ENCODE assay signal across 19 cellular contexts in genomic region chr12:6478406-6478805, GRCh38. TPM values are rescaled to one million over a fixed set of nuclear protein-coding genes. Genes with fewer than 3 reads are reported as not detected.
DNase-seq lines count a peak whose midpoint lies in the region; ATAC-seq and TF ChIP-seq lines count a peak whose summit lies in the region.
"Had no signal": no experiment of that assay in that cellular context is flagged by ENCODE, and none has a peak within 500 bp of the region (broad histone marks: within the 10 kb centered on the region; RNA-seq: fewer than 3 reads in every experiment).

No MANE protein-coding gene starts in this region.

- H3K27ac Mint-ChIP-seq in HFFc6, result no peak overlapping the region
- H3K27ac Mint-ChIP-seq: CD8-positive, alpha-beta memory T cell; H9 had no signal

- POLR2A ChIA-PET in BJ (lab: Charles Lee), result no interaction called here
- POLR2A ChIA-PET in A673 (lab: Charles Lee; ENCODE audit: low non-redundant PET), result no interaction called here

- TF ChIP-seq POLR2A in upper lobe of left lung (IDR thresholded peaks at IDR 0.05), result no peak

- H3K4me1 Mint-ChIP-seq in HFFc6 (ENCODE audit: low read depth), result peaks cover 26% of the 10 kb centered on the region
- H3K4me1 Mint-ChIP-seq: CD8-positive, alpha-beta memory T cell had no signal

- peak overlapping the region; percentile 51; the same call in 1 of the 2 replicates for H3K4me3 Mint-ChIP-seq in HFFc6
- H3K4me3 Mint-ChIP-seq: CD8-positive, alpha-beta memory T cell; H9 had no signal

- TF ChIP-seq CTCF in BJ (IDR thresholded peaks at IDR 0.05; ENCODE audit: insufficient read depth, low read depth, low read length), result no peak
- no peak for TF ChIP-seq CTCF in HFFc6 (IDR thresholded peaks at IDR 0.05)
- TF ChIP-seq CTCF in foreskin fibroblast (IDR thresholded peaks at IDR 0.05; ENCODE audit: low read depth, low read length), result no peak
- no peak for TF ChIP-seq CTCF in upper lobe of left lung (IDR thresholded peaks at IDR 0.05)
- TF ChIP-seq CTCF in A673 (conservative IDR thresholded peaks at IDR 0.05; ENCODE audit: low read depth, low read length), result no peak

- no peaks in the 10 kb centered on the region for H3K9me3 ChIP-seq in upper lobe of left lung
- H3K9me3 ChIP-seq in A673 (ENCODE audit: low read depth, low read length, poor library complexity, severe bottlenecking), result no peaks in the 10 kb centered on the region
- H3K9me3 ChIP-seq: Peyer's patch had no signal

- WGBS in upper lobe of left lung, 2 donors, result 88 to 93% methylated on average over 6 to 12 of the region's 20 CpGs

- CTCF ChIA-PET in BJ (lab: Yijun Ruan, JAX) (interaction anchor here (1.1 to 1.5 kb wide), 3 partner anchors 11 to 59 kb away, joined by 3 read pairs; no protein-coding TSS in a partner anchor), A673 (lab: Charles Lee) (no interaction called here)

- no peaks in the 10 kb centered on the region for H3K4me1 ChIP-seq in upper lobe of left lung
- no peaks in the 10 kb centered on the region for H3K4me1 ChIP-seq in A673 (ENCODE audit: insufficient read depth, low read length, poor library complexity, severe bottlenecking)
- H3K4me1 ChIP-seq: Peyer's patch had no signal

- H3K36me3 ChIP-seq in BJ (ENCODE audit: control insufficient read depth, insufficient read depth, low read length) (no peaks in the 10 kb centered on the region), upper lobe of left lung (no peaks in the 10 kb centered on the region), A673 (ENCODE audit: insufficient read depth, low read length, poor library complexity, severe bottlenecking) (no peaks in the 10 kb centered on the region)
- H3K36me3 ChIP-seq: BLaER1 treated with 17β-estradiol and CSF1 and Interleukin-3, amounts not matched to agents 10 nM and 100 nM; Peyer's patch had no signal

- no peak overlapping the region for H3K4me3 ChIP-seq in BJ (ENCODE audit: low read depth, low read length)
- no peak overlapping the region for H3K4me3 ChIP-seq in foreskin fibroblast (ENCODE audit: low read depth in 1 of 2, low read length in 2 of 2)
- no peak overlapping the region for H3K4me3 ChIP-seq in upper lobe of left lung
- H3K4me3 ChIP-seq in A673 (ENCODE audit: low read depth, low read length, poor library complexity, severe bottlenecking), result no peak overlapping the region
- H3K4me3 ChIP-seq: BLaER1 treated with 17β-estradiol and CSF1 and Interleukin-3, amounts not matched to agents 10 nM and 100 nM; Peyer's patch had no signal

- H3K9me3 Mint-ChIP-seq in HFFc6, result no peaks in the 10 kb centered on the region
- H3K9me3 Mint-ChIP-seq: CD8-positive, alpha-beta memory T cell had no signal

- no TSS peak for BruUV-seq in A673 (replicated peaks; lab: Mats Ljungman, UMichigan)

- no peak overlapping the region for H3K27ac ChIP-seq in upper lobe of left lung
- no peak overlapping the region for H3K27ac ChIP-seq in A673 (ENCODE audit: low read depth, low read length, poor library complexity, severe bottlenecking)
- H3K27ac ChIP-seq: BLaER1 treated with 17β-estradiol and CSF1 and Interleukin-3, amounts not matched to agents 10 nM and 100 nM; Peyer's patch had no signal

- H3K27me3 ChIP-seq in BJ (ENCODE audit: control insufficient read depth, insufficient read depth, low read length) (no peaks in the 10 kb centered on the region), upper lobe of left lung (no peaks in the 10 kb centered on the region), A673 (replicated peaks; ENCODE audit: insufficient read depth, low read depth, low read length, poor library complexity) (no peaks in the 10 kb centered on the region)
- H3K27me3 ChIP-seq: BLaER1 treated with 17β-estradiol and CSF1 and Interleukin-3, amounts not matched to agents 10 nM and 100 nM; Peyer's patch had no signal

- TF ChIP-seq EP300 in upper lobe of left lung (IDR thresholded peaks at IDR 0.05), result no peak

- DNase-seq in BJ (ENCODE audit: low read depth), result peak; percentile 33
- DNase-seq in HFFc6, result no peak
- DNase-seq in foreskin fibroblast, result peak; percentile 74 to 91
- DNase-seq in upper lobe of left lung, result peak in 1 of 2 donors; percentile 68
- DNase-seq in A673 (ENCODE audit: low spot score), result no peak
- DNase-seq: CD8-positive, alpha-beta memory T cell; H9; KBM-7; NCI-H1105 treated with DMSO at 0.1 percent for 48 hours; NCI-H1694; NCI-H2081 treated with DMSO at 0.1 percent for 48 hours; NCI-H446 treated with DMSO at 0.1 percent for 48 hours; NCI-H69; Peyer's patch; SW 1271 had no signal

- intact Hi-C loops in A673 (cut with micrococcal nuclease; ENCODE audit: unreplicated experiment), result no loop called here

- peak; percentile 6 to 55 for ATAC-seq in upper lobe of left lung (ENCODE audit: low FRiP score in 2 of 2)
- no peak for ATAC-seq in GM21825 (IDR thresholded peaks at IDR 0.05; ENCODE audit: unreplicated experiment)
- no peak for ATAC-seq in GM21717 (IDR thresholded peaks at IDR 0.05; ENCODE audit: unreplicated experiment)

- no peaks in the 10 kb centered on the region for H3K36me3 Mint-ChIP-seq in HFFc6 (ENCODE audit: low read depth)
- H3K36me3 Mint-ChIP-seq: CD8-positive, alpha-beta memory T cell had no signal

- peaks cover 7% of the 10 kb centered on the region for H3K27me3 Mint-ChIP-seq in HFFc6 (ENCODE audit: insufficient read depth)

RNA-seq across cellular contexts. Expression of gene VAMP1, which starts 7.9 kb away (rescaled TPM):
- polyA plus RNA-seq in BJ (2011; rRNA removed), result 12.5 and 23.3 TPM in 2 replicates
- polyA minus RNA-seq in BJ (2011; rRNA and poly(A)+ RNA removed), result 3.3 and 4.6 TPM in 2 replicates
- total RNA-seq in HFFc6 (2021; fragmentation: NEBNext Ultra II Directional; extraction: Animal tissue kit (Norgen Biotek cat#: 25700)), result 10 to 100 TPM in 5 of 6 experiments, 1 to 10 TPM in 1; 8.6 to 13.0 (median 10.8) TPM
- total RNA-seq in upper lobe of left lung, result 10 to 100 TPM in 2 of 6 donors, 1 to 10 TPM in 4; 4.6 to 25.1 (median 7.1) TPM
- 10.0 and 10.9 TPM in 2 replicates for total RNA-seq in A673 (2021)

RNA-seq across cellular contexts. Expression of gene MRPL51, which starts 14.7 kb away (rescaled TPM):
- polyA plus RNA-seq in BJ (2011; rRNA removed), result 53.4 and 117 TPM in 2 replicates
- polyA minus RNA-seq in BJ (2011; rRNA and poly(A)+ RNA removed), result 13.1 and 21.4 TPM in 2 replicates
- total RNA-seq in HFFc6 (2021; fragmentation: NEBNext Ultra II Directional; extraction: Animal tissue kit (Norgen Biotek cat#: 25700)), result 100 to 1,000 TPM; 227 to 290 (median 257) TPM
- total RNA-seq in upper lobe of left lung, result 100 to 1,000 TPM in 2 of 6 donors, 10 to 100 TPM in 4; 40.1 to 125 (median 67.2) TPM
- total RNA-seq in A673 (2021), result 378 and 401 TPM in 2 replicates

RNA-seq across cellular contexts. Expression of gene NCAPD2, which starts 15.5 kb away (rescaled TPM):
- polyA plus RNA-seq in BJ (2011; rRNA removed), result 55.8 and 65.6 TPM in 2 replicates
- 42.8 and 48.1 TPM in 2 replicates for polyA minus RNA-seq in BJ (2011; rRNA and poly(A)+ RNA removed)
- 10 to 100 TPM; 42.2 to 75.9 (median 65.4) TPM for total RNA-seq in HFFc6 (2021; fragmentation: NEBNext Ultra II Directional; extraction: Animal tissue kit (Norgen Biotek cat#: 25700))
- total RNA-seq in upper lobe of left lung (10 to 100 TPM; 15.4 to 43.0 (median 25.5) TPM), A673 (2021) (125 and 128 TPM in 2 replicates)

RNA-seq across cellular contexts. Expression of gene TAPBPL, which starts 26.6 kb away (rescaled TPM):
- polyA plus RNA-seq in BJ (2011; rRNA removed), result 13.6 and 25.8 TPM in 2 replicates
- 5.7 and 13.7 TPM in 2 replicates for polyA minus RNA-seq in BJ (2011; rRNA and poly(A)+ RNA removed)
- 1 to 10 TPM; 4.3 to 8.2 (median 6.5) TPM for total RNA-seq in HFFc6 (2021; fragmentation: NEBNext Ultra II Directional; extraction: Animal tissue kit (Norgen Biotek cat#: 25700))
- total RNA-seq in upper lobe of left lung (10 to 100 TPM; 32.6 to 71.5 (median 46.9) TPM), A673 (2021) (6.9 and 7.4 TPM in 2 replicates)

RNA-seq across cellular contexts. Expression of gene CD27, which starts 33.7 kb away (rescaled TPM):
- 0.15 TPM in 1 of 2 replicates, not detected in the other for polyA plus RNA-seq in BJ (2011; rRNA removed)
- polyA minus RNA-seq in BJ (2011; rRNA and poly(A)+ RNA removed), result not detected in 2 replicates
- under 1 TPM in 2 of 6 experiments, not detected in 4; 0.19 to 0.28 TPM for total RNA-seq in HFFc6 (2021; fragmentation: NEBNext Ultra II Directional; extraction: Animal tissue kit (Norgen Biotek cat#: 25700))
- total RNA-seq in upper lobe of left lung, result 1 to 10 TPM in 5 of 6 donors, not detected in 1; 1.0 to 8.8 (median 3.3) TPM
- total RNA-seq in A673 (2021), result not detected in 2 replicates
- polyA plus RNA-seq: AG04450 had no signal

Comparison
In these comparisons a context has a peak if more than half of its experiments do, and no peak if none do; other contexts are left out.
1. DNase-seq: peak in BJ (single experiment) and foreskin fibroblast (2 of 2); none in HFFc6 (single experiment) and A673 (single experiment).
2. ATAC-seq: peak in upper lobe of left lung (2 of 2); none in GM21825 (single experiment) and GM21717 (single experiment).